ENCODE assay signal across 7 cellular contexts in the genomic region with DNA sequence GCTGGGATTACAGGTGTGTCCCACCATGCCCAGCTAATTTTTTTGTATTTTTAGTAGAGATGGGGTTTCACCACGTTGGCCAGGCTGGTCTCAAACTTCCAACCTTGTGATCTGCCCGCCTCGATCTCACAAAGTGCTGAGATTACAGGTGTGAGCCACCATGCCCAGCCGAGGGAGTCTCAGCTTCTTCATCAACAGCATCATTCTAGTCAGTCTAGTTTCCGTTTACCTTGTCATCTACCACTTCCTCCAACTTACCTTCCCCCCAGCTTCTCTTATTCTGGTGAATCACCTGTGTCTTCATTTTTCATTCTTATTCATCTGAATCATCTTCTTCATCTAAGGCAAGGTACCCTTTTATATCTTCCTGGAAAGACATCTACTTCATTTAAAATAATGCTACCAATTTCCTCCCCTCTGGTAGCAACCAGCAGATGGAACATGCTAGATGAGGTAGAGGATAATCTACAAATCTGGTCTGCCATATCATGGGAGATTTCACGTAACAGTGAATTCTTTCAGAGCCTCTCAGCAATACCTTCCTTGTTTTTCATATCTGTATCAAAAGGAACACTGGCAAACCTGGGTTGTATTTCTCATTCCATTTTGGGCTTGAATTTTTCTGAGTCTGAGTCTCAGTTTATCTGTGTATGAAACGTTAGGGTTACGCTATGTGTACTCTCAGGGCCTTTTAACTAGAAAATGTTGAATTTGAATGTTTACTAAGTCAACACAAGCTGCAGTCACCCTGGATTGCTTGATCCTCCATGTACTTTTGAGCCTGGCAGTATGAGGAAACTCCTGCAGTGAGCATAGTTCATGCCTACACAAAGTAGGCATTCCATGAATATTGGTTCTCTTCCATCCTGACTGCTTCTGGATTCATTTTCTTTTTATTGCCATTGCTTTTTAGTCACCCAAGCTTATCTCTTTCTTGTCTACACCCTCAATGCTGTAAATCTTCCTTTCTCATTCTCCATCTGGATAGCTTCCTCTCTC. TPM values are rescaled to one million over a fixed set of nuclear protein-coding genes. Genes with fewer than 3 reads are reported as not detected.
A peak's percentile ranks its signal among the peaks of the same experiment; 100 is the strongest.
DNase-seq lines count a peak whose midpoint lies in the region; ATAC-seq and TF ChIP-seq lines count a peak whose summit lies in the region.

No MANE protein-coding gene starts in this region.

- intact Hi-C loops in tibial artery (cut with DNase I; ENCODE audit: low total_unique reads): loop anchor here (5.0 kb wide), 1 partner anchor 97 kb away; no protein-coding TSS in a partner anchor

- no peaks in the 10 kb centered on the region for H3K27me3 ChIP-seq in tibial artery

- no peaks in the 10 kb centered on the region for H3K9me3 ChIP-seq in tibial artery

- peaks cover 36% of the 10 kb centered on the region for H3K36me3 Mint-ChIP-seq in activated naive CD4-positive, alpha-beta T cell treated with anti-CD3 and anti-CD28 coated beads, Interleukin-2, amount 10 ng/mL, durations not matched to agents 7 days and 5 days
- peaks cover 6 to 7% of the 10 kb centered on the region in 2 donors for H3K36me3 Mint-ChIP-seq in naive B cell

- H3K27me3 Mint-ChIP-seq in activated naive CD4-positive, alpha-beta T cell treated with anti-CD3 and anti-CD28 coated beads, Interleukin-2, amount 10 ng/mL, durations not matched to agents 7 days and 5 days: no peaks in the 10 kb centered on the region
- no peaks in the 10 kb centered on the region for H3K27me3 Mint-ChIP-seq in naive B cell

- ATAC-seq in activated CD4-positive, CD25-positive, alpha-beta regulatory T cell treated with anti-CD3 and anti-CD28 coated beads, Interleukin-2, amount 50 U/mL, for 24 hours: peak; percentile 86 to 87
- ATAC-seq in naive B cell (ENCODE audit: low read depth in 2 of 2) (peak; percentile 79 to 82), HG02981 (IDR thresholded peaks at IDR 0.05; ENCODE audit: unreplicated experiment) (no peak)

- no peak overlapping the region for H3K4me3 Mint-ChIP-seq in activated naive CD4-positive, alpha-beta T cell treated with anti-CD3 and anti-CD28 coated beads, Interleukin-2, amount 10 ng/mL, durations not matched to agents 7 days and 5 days
- H3K4me3 Mint-ChIP-seq in naive B cell: peak overlapping the region in 2 of 8 donors; percentile 21 to 81

- H3K4me3 ChIP-seq in tibial artery: no peak overlapping the region

- peak overlapping the region; percentile 69 to 96 for H3K27ac ChIP-seq in tibial artery

- TF ChIP-seq CTCF in tibial artery (IDR thresholded peaks at IDR 0.05): no peak

- H3K27ac Mint-ChIP-seq in activated naive CD4-positive, alpha-beta T cell treated with anti-CD3 and anti-CD28 coated beads, Interleukin-2, amount 10 ng/mL, durations not matched to agents 7 days and 5 days: peak overlapping the region; percentile 90
- H3K27ac Mint-ChIP-seq in naive B cell: peak overlapping the region; percentile 1 to 92 (median 39)

- peaks cover 3% of the 10 kb centered on the region for H3K9me3 Mint-ChIP-seq in activated naive CD4-positive, alpha-beta T cell treated with anti-CD3 and anti-CD28 coated beads, Interleukin-2, amount 10 ng/mL, durations not matched to agents 7 days and 5 days
- no peaks in the 10 kb centered on the region for H3K9me3 Mint-ChIP-seq in naive B cell

- peak; percentile 57 for DNase-seq in activated naive CD4-positive, alpha-beta T cell treated with anti-CD3 and anti-CD28 coated beads, Interleukin-2, amount 10 ng/mL, durations not matched to agents 7 days and 5 days
- DNase-seq in naive B cell (peak; percentile 30), tibial artery (no peak), NCI-H748 treated with DMSO at 0.1 percent for 48 hours (lab: John Stamatoyannopoulos, UW) (no peak), inferior parietal cortex (ENCODE audit: extremely low spot score) (no peak)

- peaks cover 4 to 100% (median 68%) of the 10 kb centered on the region in 4 donors for H3K4me1 ChIP-seq in tibial artery

- H3K4me1 Mint-ChIP-seq in activated naive CD4-positive, alpha-beta T cell treated with anti-CD3 and anti-CD28 coated beads, Interleukin-2, amount 10 ng/mL, durations not matched to agents 7 days and 5 days: peaks cover 60% of the 10 kb centered on the region
- H3K4me1 Mint-ChIP-seq in naive B cell: peaks cover 31 to 54% (median 52%) of the 10 kb centered on the region in 3 donors

- CTCF ChIA-PET in activated naive CD4-positive, alpha-beta T cell treated with anti-CD3 and anti-CD28 coated beads, Interleukin-2, amount 10 ng/mL, durations not matched to agents 7 days and 5 days (lab: Charles Lee): interaction anchor here (0.6 to 1.2 kb wide), 3 partner anchors 10 to 784 kb away, joined by 3 to 6 read pairs (median 6); no protein-coding TSS in a partner anchor

- no peaks in the 10 kb centered on the region for H3K36me3 ChIP-seq in tibial artery

RNA-seq across cellular contexts. Expression of a gene that starts 16.8 kb away (rescaled TPM):
- 10 to 100 TPM in 5 of 6 donors, 1 to 10 TPM in 1; 9.6 to 58.6 (median 25.4) TPM for polyA plus RNA-seq in naive B cell (ENCODE audit: low read depth in 6 of 6)

Comparison
In these comparisons a context has a peak if more than half of its experiments do, and no peak if none do; other contexts are left out.
1. DNase-seq: peak in activated naive CD4-positive, alpha-beta T cell treated with anti-CD3 and anti-CD28 coated beads, Interleukin-2, amount 10 ng/mL, durations not matched to agents 7 days and 5 days (single experiment) and naive B cell (single experiment); none in tibial artery (0 of 2), NCI-H748 treated with DMSO at 0.1 percent for 48 hours (single experiment) and inferior parietal cortex (single experiment).